In the genomic region with DNA sequence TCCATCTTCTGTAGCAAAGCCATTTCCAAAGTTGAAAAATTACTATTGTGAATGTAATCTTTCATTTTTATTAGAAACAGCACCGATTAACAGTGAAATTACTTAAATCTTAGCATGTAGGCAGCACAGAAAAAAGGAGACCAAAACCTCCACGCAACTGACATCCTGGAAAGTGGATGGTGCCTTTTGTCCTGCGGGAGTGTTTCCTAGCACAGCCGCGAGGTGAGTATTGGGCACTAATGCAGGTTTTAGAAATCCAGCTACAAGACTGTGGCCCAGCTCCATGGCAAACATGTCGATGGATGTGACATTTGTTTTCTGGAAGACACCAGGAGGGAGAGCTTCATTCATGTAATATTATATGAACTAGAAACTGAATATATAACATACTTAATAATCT, we compare ENCODE assay signal across 11 cellular contexts.
"Had no signal": no experiment of that assay in that cellular context is flagged by ENCODE, and none has a peak within 500 bp of the region (broad histone marks: within the 10 kb centered on the region; RNA-seq: fewer than 3 reads in every experiment).

No MANE protein-coding gene starts in this region.

- ATAC-seq: activated CD8-positive, alpha-beta T cell treated with anti-CD3 and anti-CD28 coated beads, Interleukin-2, amount 10 ng/mL, durations not matched to agents 7 days and 5 days had no signal

- DNase-seq: activated CD8-positive, alpha-beta memory T cell treated with anti-CD3 and anti-CD28 coated beads, Interleukin-2, amount 50 U/mL, for 48 hours; activated CD8-positive, alpha-beta T cell treated with anti-CD3 and anti-CD28 coated beads, Interleukin-2, amount 10 ng/mL, durations not matched to agents 7 days and 5 days; activated naive CD4-positive, alpha-beta T cell treated with Interleukin-2 at 50 U/mL for 16 hours; colonic mucosa; effector CD4-positive, alpha-beta T cell; stimulated activated CD4-positive, alpha-beta T cell treated with anti-CD3 and anti-CD28 coated beads, Interleukin-4, amount 100 ng/mL, for 4 hours; T-helper 9 cell; trophoblast cell had no signal

- H3K27me3 ChIP-seq: cardiac muscle cell, colonic mucosa had no signal

- H3K27ac ChIP-seq: cardiac muscle cell, colonic mucosa, parathyroid adenoma, skin epidermis had no signal

- H3K4me3 Mint-ChIP-seq: activated CD8-positive, alpha-beta T cell treated with anti-CD3 and anti-CD28 coated beads, Interleukin-2, amount 10 ng/mL, durations not matched to agents 7 days and 5 days had no signal

- H2AFZ ChIP-seq: parathyroid adenoma had no signal

- H3K36me3 ChIP-seq: cardiac muscle cell, colonic mucosa had no signal

- H3K4me3 ChIP-seq: cardiac muscle cell, colonic mucosa, skin epidermis had no signal

- H3K9me3 ChIP-seq: colonic mucosa had no signal

- H3K4me1 ChIP-seq: colonic mucosa had no signal
